Comparison of ENCODE assay signal across 2 cellular contexts in genomic region chr1:217614319-217614718, GRCh38.
TF ChIP-seq lines count a peak whose summit lies in the region.

No MANE protein-coding gene starts in this region.

TF ChIP-seq in GM23338, 12 proteins besides CTCF, POLR2A, EP300 and RAD21:
- no peak for TF ChIP-seq NANOG (IDR thresholded peaks at IDR 0.05; ENCODE audit: borderline replicate concordance)
- no peak for TF ChIP-seq CREB1 (CRISPR knock-in tag; IDR thresholded peaks at IDR 0.05; ENCODE audit: low read depth)
- TF ChIP-seq REST (IDR thresholded peaks at IDR 0.05; ENCODE audit: unreplicated experiment) = no peak
- TF ChIP-seq, protein P1, sequence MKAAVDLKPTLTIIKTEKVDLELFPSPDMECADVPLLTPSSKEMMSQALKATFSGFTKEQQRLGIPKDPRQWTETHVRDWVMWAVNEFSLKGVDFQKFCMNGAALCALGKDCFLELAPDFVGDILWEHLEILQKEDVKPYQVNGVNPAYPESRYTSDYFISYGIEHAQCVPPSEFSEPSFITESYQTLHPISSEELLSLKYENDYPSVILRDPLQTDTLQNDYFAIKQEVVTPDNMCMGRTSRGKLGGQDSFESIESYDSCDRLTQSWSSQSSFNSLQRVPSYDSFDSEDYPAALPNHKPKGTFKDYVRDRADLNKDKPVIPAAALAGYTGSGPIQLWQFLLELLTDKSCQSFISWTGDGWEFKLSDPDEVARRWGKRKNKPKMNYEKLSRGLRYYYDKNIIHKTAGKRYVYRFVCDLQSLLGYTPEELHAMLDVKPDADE (IDR thresholded peaks at IDR 0.05) = no peak
- no peak for TF ChIP-seq ZNF331 (CRISPR knock-in tag; IDR thresholded peaks at IDR 0.05; ENCODE audit: low read depth)
- TF ChIP-seq ZNF462 (CRISPR knock-in tag; IDR thresholded peaks at IDR 0.05) = no peak
- TF ChIP-seq EZH2phosphoT487 (IDR thresholded peaks at IDR 0.05; ENCODE audit: unreplicated experiment) = no peak
- no peak for TF ChIP-seq ZNF114 (CRISPR knock-in tag; IDR thresholded peaks at IDR 0.05)
- no peak for TF ChIP-seq POLR2AphosphoS5 (IDR thresholded peaks at IDR 0.05; ENCODE audit: low read depth)
- TF ChIP-seq JUNB (IDR thresholded peaks at IDR 0.05; ENCODE audit: unreplicated experiment) = no peak
- no peak for TF ChIP-seq STAT1 (IDR thresholded peaks at IDR 0.05; ENCODE audit: unreplicated experiment)
- TF ChIP-seq EZH2 (IDR thresholded peaks at IDR 0.05; ENCODE audit: low read depth, unreplicated experiment) = no peak

TF ChIP-seq in SK-N-SH treated with all-trans-retinoic acid at 6 μM for 48 hours, 23 proteins besides CTCF, POLR2A, EP300 and RAD21:
- TF ChIP-seq ZFP30 (CRISPR knock-in tag; IDR thresholded peaks at IDR 0.05) (no peak), CREB5 (CRISPR knock-in tag; IDR thresholded peaks at IDR 0.05; ENCODE audit: low read depth) (no peak), TSHZ2 (CRISPR knock-in tag; IDR thresholded peaks at IDR 0.05) (no peak), GLIS3 (CRISPR knock-in tag; IDR thresholded peaks at IDR 0.05) (no peak), ZFP3 (CRISPR knock-in tag; IDR thresholded peaks at IDR 0.05) (no peak)
